ENCODE assay signal across 2 cellular contexts in the genomic region with DNA sequence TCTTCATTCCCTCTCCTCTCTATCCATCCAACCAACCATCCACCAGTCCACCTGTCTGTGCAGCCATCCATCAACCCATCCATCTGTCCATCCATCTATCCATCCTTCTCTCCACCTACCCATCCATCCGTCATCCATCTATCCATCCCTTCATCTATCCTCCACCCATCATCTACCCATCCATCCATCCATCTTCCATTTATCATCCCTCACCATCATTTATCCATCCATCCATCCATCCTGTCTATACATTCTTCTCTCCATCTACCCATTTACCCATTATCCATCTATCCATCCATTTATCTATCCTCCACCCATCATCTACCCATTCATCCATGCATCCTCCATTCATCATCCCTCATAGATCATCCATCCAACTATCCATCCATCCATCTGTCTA.
TF ChIP-seq lines count a peak whose summit lies in the region.

No MANE protein-coding gene starts in this region.

TF ChIP-seq in HEK293, 187 proteins besides CTCF, POLR2A, EP300 and RAD21:
- peak; percentile 96 for TF ChIP-seq ZNF366 (tag by site-specific recombination; conservative IDR thresholded peaks at IDR 0.05)
- peak; percentile 93 for TF ChIP-seq ZBTB17 (tag by site-specific recombination; IDR thresholded peaks at IDR 0.05)
- no peak for TF ChIP-seq ZNF2 (tag by site-specific recombination; IDR thresholded peaks at IDR 0.05)

TF ChIP-seq in H1, 55 proteins besides CTCF, POLR2A, EP300 and RAD21:
- no peak for TF ChIP-seq CEBPB (IDR thresholded peaks at IDR 0.05; ENCODE audit: low read depth, low read length)
- no peak for TF ChIP-seq TEAD4 (IDR thresholded peaks at IDR 0.05; ENCODE audit: low read depth, low read length)
- TF ChIP-seq, protein P1, sequence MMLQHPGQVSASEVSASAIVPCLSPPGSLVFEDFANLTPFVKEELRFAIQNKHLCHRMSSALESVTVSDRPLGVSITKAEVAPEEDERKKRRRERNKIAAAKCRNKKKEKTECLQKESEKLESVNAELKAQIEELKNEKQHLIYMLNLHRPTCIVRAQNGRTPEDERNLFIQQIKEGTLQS (IDR thresholded peaks at IDR 0.05; ENCODE audit: insufficient read depth, low read depth, low read length), result no peak
- no peak for TF ChIP-seq PHF8 (conservative IDR thresholded peaks at IDR 0.05; ENCODE audit: low read depth, low read length)
